2 cellular contexts compared by ENCODE assay signal in genomic region chr5:151051931-151052608, GRCh38.
TF ChIP-seq lines count a peak whose summit lies in the region.

No MANE protein-coding gene starts in this region.

TF ChIP-seq in HCT116, 20 proteins besides CTCF, POLR2A, EP300 and RAD21:
- TF ChIP-seq ELF1 (IDR thresholded peaks at IDR 0.05; ENCODE audit: borderline replicate concordance, low read depth) (no peak), YY1 (IDR thresholded peaks at IDR 0.05; ENCODE audit: extremely low read depth, insufficient replicate concordance, low read depth, low read length) (no peak), EZH2phosphoT487 (IDR thresholded peaks at IDR 0.05; ENCODE audit: borderline replicate concordance) (no peak), FOSL1 (IDR thresholded peaks at IDR 0.05; ENCODE audit: low read depth) (no peak), EZH2 (IDR thresholded peaks at IDR 0.05) (no peak), JUND (IDR thresholded peaks at IDR 0.05) (no peak), CEBPB (IDR thresholded peaks at IDR 0.05; ENCODE audit: low read depth) (no peak), EGR1 (IDR thresholded peaks at IDR 0.05; ENCODE audit: low read depth) (no peak), ZFX (IDR thresholded peaks at IDR 0.05) (no peak), REST (IDR thresholded peaks at IDR 0.05; ENCODE audit: low read depth) (no peak), SP1 (IDR thresholded peaks at IDR 0.05; ENCODE audit: low read depth) (no peak), POLR2AphosphoS5 (IDR thresholded peaks at IDR 0.05; ENCODE audit: low read depth, low read length) (no peak), TCF7L2 (IDR thresholded peaks at IDR 0.05; ENCODE audit: borderline replicate concordance, extremely low read depth, insufficient read depth, insufficient read length) (no peak), SIN3A (IDR thresholded peaks at IDR 0.05; ENCODE audit: low read depth) (no peak), ZNF274 (IDR thresholded peaks at IDR 0.05; ENCODE audit: low read depth, low read length) (no peak)
- TF ChIP-seq, protein P1, sequence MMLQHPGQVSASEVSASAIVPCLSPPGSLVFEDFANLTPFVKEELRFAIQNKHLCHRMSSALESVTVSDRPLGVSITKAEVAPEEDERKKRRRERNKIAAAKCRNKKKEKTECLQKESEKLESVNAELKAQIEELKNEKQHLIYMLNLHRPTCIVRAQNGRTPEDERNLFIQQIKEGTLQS (IDR thresholded peaks at IDR 0.05) = no peak
- TF ChIP-seq, protein P2, sequence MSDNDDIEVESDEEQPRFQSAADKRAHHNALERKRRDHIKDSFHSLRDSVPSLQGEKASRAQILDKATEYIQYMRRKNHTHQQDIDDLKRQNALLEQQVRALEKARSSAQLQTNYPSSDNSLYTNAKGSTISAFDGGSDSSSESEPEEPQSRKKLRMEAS (IDR thresholded peaks at IDR 0.05) = no peak
- TF ChIP-seq, protein P3, sequence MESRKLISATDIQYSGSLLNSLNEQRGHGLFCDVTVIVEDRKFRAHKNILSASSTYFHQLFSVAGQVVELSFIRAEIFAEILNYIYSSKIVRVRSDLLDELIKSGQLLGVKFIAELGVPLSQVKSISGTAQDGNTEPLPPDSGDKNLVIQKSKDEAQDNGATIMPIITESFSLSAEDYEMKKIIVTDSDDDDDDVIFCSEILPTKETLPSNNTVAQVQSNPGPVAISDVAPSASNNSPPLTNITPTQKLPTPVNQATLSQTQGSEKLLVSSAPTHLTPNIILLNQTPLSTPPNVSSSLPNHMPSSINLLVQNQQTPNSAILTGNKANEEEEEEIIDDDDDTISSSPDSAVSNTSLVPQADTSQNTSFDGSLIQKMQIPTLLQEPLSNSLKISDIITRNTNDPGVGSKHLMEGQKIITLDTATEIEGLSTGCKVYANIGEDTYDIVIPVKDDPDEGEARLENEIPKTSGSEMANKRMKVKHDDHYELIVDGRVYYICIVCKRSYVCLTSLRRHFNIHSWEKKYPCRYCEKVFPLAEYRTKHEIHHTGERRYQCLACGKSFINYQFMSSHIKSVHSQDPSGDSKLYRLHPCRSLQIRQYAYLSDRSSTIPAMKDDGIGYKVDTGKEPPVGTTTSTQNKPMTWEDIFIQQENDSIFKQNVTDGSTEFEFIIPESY (IDR thresholded peaks at IDR 0.05; ENCODE audit: extremely low read depth, insufficient replicate concordance, low read length) = no peak

TF ChIP-seq in K562, 482 proteins besides CTCF, POLR2A, EP300 and RAD21:
- TF ChIP-seq KAT7 (CRISPR knock-in tag; IDR thresholded peaks at IDR 0.05; ENCODE audit: borderline replicate concordance) = no peak
TF ChIP-seq in K562: peak in this region for 0.
